8 cellular contexts compared by ENCODE assay signal in the genomic region with DNA sequence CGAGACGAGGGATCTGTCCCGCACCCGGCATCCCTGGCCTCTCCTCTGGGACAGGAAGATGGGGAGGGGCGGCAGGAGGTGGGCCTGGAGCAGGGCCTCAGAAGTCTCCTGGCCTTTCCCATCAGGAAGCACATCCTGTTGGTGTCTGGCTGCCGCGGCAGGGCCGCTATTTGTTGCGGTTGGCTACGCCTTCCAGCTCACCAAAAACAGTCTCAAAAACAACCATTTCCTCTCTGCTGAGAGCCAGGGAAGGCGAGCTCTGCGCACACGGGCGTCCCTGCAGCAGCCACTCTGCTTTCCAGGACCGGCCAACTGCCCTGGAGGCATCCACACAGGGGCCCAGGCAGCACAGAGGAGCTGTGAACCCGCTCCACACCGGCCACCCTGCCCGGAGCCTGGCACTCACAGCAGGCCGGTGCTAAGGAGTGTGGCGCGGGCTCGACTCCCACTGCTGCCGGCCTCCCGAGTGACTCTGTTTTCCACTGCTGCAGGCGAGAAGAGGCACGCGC. TPM values are rescaled to one million over a fixed set of nuclear protein-coding genes. Genes with fewer than 3 reads are reported as not detected.
A peak's percentile ranks its signal among the peaks of the same experiment; 100 is the strongest.
DNase-seq lines count a peak whose midpoint lies in the region; ATAC-seq lines count a peak whose summit lies in the region.

A gene (plus strand): TSS at position 224 of the 509 bp plus-strand sequence. CDS start 610 bp downstream, outside the sequence.

- H3K36me3 Mint-ChIP-seq in activated naive CD4-positive, alpha-beta T cell treated with anti-CD3 and anti-CD28 coated beads, Interleukin-2, amount 50 U/mL, for 72 hours = peaks cover 31 to 36% of the 10 kb centered on the region in 2 donors
- H3K36me3 Mint-ChIP-seq in stimulated activated memory B cell treated with anti-CD40 and anti-IgM and Interleukin-4, amounts not matched to agents 10 μg/mL and 1 μg/mL and 100 μg/mL, for 72 hours = no peaks in the 10 kb centered on the region

- no peak within 1 kb of the TSS for H3K4me3 ChIP-seq in H7 (ENCODE audit: insufficient read depth, low read depth, low read length)

- H3K27ac Mint-ChIP-seq in activated naive CD4-positive, alpha-beta T cell treated with anti-CD3 and anti-CD28 coated beads, Interleukin-2, amount 50 U/mL, for 72 hours = peak within 1 kb of the TSS; percentile 89 to 94
- peak within 1 kb of the TSS; percentile 22 for H3K27ac Mint-ChIP-seq in stimulated activated memory B cell treated with anti-CD40 and anti-IgM and Interleukin-4, amounts not matched to agents 10 μg/mL and 1 μg/mL and 100 μg/mL, for 72 hours

- no peaks in the 10 kb centered on the region for H3K36me3 ChIP-seq in H7 (replicated peaks; ENCODE audit: control insufficient read depth, insufficient read depth, low read length)

- DNase-seq in H7 = peak; percentile 78
- DNase-seq in activated naive CD4-positive, alpha-beta T cell treated with anti-CD3 and anti-CD28 coated beads, Interleukin-2, amount 50 U/mL, for 72 hours (ENCODE audit: low spot score in 2 of 2) = no peak
- DNase-seq in hepatic stellate cell (ENCODE audit: low spot score) = peak; percentile 85
- DNase-seq in DMS79 (lab: John Stamatoyannopoulos, UW) = no peak
- no peak for DNase-seq in RPMI8226

- H3K4me3 Mint-ChIP-seq in stimulated activated memory B cell treated with anti-CD40 and anti-IgM and Interleukin-4, amounts not matched to agents 10 μg/mL and 1 μg/mL and 100 μg/mL, for 72 hours = peak within 1 kb of the TSS; percentile 23

- H3K27me3 ChIP-seq in H7 (ENCODE audit: control insufficient read depth, insufficient read depth, low read length) = no peaks in the 10 kb centered on the region

- ATAC-seq in activated naive CD4-positive, alpha-beta T cell treated with anti-CD3 and anti-CD28 coated beads, Interleukin-2, amount 50 U/mL, for 72 hours = peak; percentile 21 to 38
- no peak for ATAC-seq in stimulated activated memory B cell treated with anti-CD40 and anti-IgM and Interleukin-4, amounts not matched to agents 10 μg/mL and 1 μg/mL and 100 μg/mL, for 72 hours
- no peak for ATAC-seq in GM18511 (IDR thresholded peaks at IDR 0.05; ENCODE audit: unreplicated experiment)
- ATAC-seq in HG02610 (IDR thresholded peaks at IDR 0.05; ENCODE audit: unreplicated experiment) = no peak

- peaks cover 23% of the 10 kb centered on the region for H3K4me1 Mint-ChIP-seq in stimulated activated memory B cell treated with anti-CD40 and anti-IgM and Interleukin-4, amounts not matched to agents 10 μg/mL and 1 μg/mL and 100 μg/mL, for 72 hours

- H3K9me3 Mint-ChIP-seq in activated naive CD4-positive, alpha-beta T cell treated with anti-CD3 and anti-CD28 coated beads, Interleukin-2, amount 50 U/mL, for 72 hours = no peaks in the 10 kb centered on the region
- no peaks in the 10 kb centered on the region for H3K9me3 Mint-ChIP-seq in stimulated activated memory B cell treated with anti-CD40 and anti-IgM and Interleukin-4, amounts not matched to agents 10 μg/mL and 1 μg/mL and 100 μg/mL, for 72 hours

- no peaks in the 10 kb centered on the region for H3K27me3 Mint-ChIP-seq in stimulated activated memory B cell treated with anti-CD40 and anti-IgM and Interleukin-4, amounts not matched to agents 10 μg/mL and 1 μg/mL and 100 μg/mL, for 72 hours

RNA-seq across cellular contexts. Expression of the gene that starts here (rescaled TPM):
- total RNA-seq in H7 (2014; rRNA removed; shearing (Covaris generic)) = 0.42 TPM in 1 of 2 replicates, not detected in the other
- 10 to 100 TPM; 10.3 to 17.6 TPM for total RNA-seq in activated naive CD4-positive, alpha-beta T cell treated with anti-CD3 and anti-CD28 coated beads, Interleukin-2, amount 50 U/mL, for 72 hours

Comparison
In these comparisons a context has a peak if more than half of its experiments do, and no peak if none do; other contexts are left out.
1. Peak in DNase-seq in H7; RNA of the gene not detected or under 1 TPM.
2. ATAC-seq: peak in activated naive CD4-positive, alpha-beta T cell treated with anti-CD3 and anti-CD28 coated beads, Interleukin-2, amount 50 U/mL, for 72 hours (2 of 2); none in stimulated activated memory B cell treated with anti-CD40 and anti-IgM and Interleukin-4, amounts not matched to agents 10 μg/mL and 1 μg/mL and 100 μg/mL, for 72 hours (single experiment), GM18511 (single experiment) and HG02610 (single experiment).